ENCODE assay signal across 28 cellular contexts in genomic region chr13:26697069-26697955, GRCh38.
"Had no signal": no experiment of that assay in that cellular context is flagged by ENCODE, and none has a peak within 500 bp of the region (broad histone marks: within the 10 kb centered on the region; RNA-seq: fewer than 3 reads in every experiment).

No MANE protein-coding gene starts in this region.

- H3K27me3 ChIP-seq: adrenal gland, body of pancreas, cardiac muscle cell, neutrophil, ovary, sigmoid colon, suprapubic skin, tibial artery, upper lobe of right lung had no signal

- DNase-seq: activated CD4-positive, alpha-beta T cell treated with anti-CD3 and anti-CD28 coated beads for 36 hours; activated CD4-positive, alpha-beta T cell treated with anti-CD3 and anti-CD28 coated beads, Interleukin-2, amount 50 U/mL, for 4 hours; activated CD4-positive, CD25-positive, alpha-beta regulatory T cell; activated effector memory CD4-positive, alpha-beta T cell treated with anti-CD3 and anti-CD28 coated beads, Interleukin-2, amount 50 U/mL, for 16 hours; activated naive CD4-positive, alpha-beta T cell treated with anti-CD3 and anti-CD28 coated beads for 36 hours; activated naive CD8-positive, alpha-beta T cell treated with anti-CD3 and anti-CD28 coated beads for 36 hours; activated T-cell treated with anti-CD3 and anti-CD28 coated beads, Interleukin-2, amount 50 U/mL, for 1 hour; adrenal gland; aorta; body of pancreas; endodermal cell; foreskin melanocyte; kidney glomerular epithelial cell; ovary; sigmoid colon; small intestine; stimulated activated CD4-positive, alpha-beta T cell treated with anti-CD3 and anti-CD28 coated beads, Interleukin-4, amount 100 ng/mL, for 24 hours; T-helper 2 cell; tibial artery; upper lobe of right lung had no signal

- H3K27ac ChIP-seq: adrenal gland, body of pancreas, cardiac muscle cell, neutrophil, ovary, psoas muscle, sigmoid colon, suprapubic skin, tibial artery, upper lobe of right lung had no signal

- H3K4me3 ChIP-seq: body of pancreas, cardiac muscle cell, lung, ovary, psoas muscle, tibial artery, upper lobe of right lung had no signal

- FAIRE-seq: small intestine had no signal

- ATAC-seq: activated CD4-positive, alpha-beta T cell treated with anti-CD3 and anti-CD28 coated beads for 36 hours; body of pancreas; esophagus mucosa; left lobe of liver; stimulated activated memory B cell treated with anti-CD40 and anti-IgM and Interleukin-4, amounts not matched to agents 10 μg/mL and 1 μg/mL and 100 μg/mL, for 72 hours; upper lobe of right lung had no signal

- H3K9me3 ChIP-seq: adrenal gland, body of pancreas, neutrophil, ovary, psoas muscle, sigmoid colon, suprapubic skin, tibial artery, upper lobe of right lung had no signal

- H3K36me3 ChIP-seq: adrenal gland, cardiac muscle cell, neutrophil, ovary, sigmoid colon, suprapubic skin, tibial artery, upper lobe of right lung had no signal

- H3K4me1 ChIP-seq: psoas muscle, sigmoid colon, upper lobe of right lung had no signal
